Comparison of ENCODE assay signal across 8 cellular contexts in the genomic region with DNA sequence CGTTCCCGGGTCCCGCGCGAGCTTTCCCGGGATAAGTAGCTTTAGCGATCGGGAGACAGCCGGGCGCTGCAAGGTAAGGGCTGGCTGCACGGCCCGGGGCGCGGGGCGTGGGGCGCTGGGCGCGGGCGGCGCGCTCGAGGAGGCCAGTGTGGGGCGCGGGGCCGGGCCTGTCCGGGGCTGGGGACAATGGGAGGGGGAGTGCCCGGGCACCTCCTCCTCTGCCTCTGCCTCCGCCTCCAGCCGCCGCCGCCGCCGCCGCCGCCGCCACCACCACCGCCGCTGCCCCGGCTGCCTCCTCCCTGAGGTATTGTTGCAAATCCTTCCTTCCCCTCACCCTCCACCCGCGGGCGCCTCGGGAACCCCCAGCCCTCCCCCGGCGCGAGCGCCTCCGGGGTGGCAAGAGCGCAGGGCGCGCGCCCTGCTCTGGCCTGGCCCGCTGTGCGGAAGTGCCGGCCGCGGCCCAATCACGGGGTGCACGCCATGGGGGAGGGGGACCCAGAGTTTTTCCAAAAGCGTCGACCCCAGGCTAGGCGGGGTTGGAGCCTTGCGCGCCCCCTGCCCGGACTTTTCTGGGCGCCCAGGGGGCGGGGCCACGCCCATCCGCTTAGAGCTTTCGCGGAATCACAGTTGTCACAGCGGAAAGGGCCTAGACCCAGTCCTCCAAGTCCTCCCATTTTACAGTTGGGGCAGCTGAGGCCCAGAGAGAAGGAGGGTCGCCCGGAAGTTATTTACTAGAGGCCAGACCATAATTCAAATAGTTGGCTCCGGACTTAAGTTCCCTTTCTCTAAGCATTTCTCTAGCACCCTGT. TPM values are rescaled to one million over a fixed set of nuclear protein-coding genes. Genes with fewer than 3 reads are reported as not detected.
A peak's percentile ranks its signal among the peaks of the same experiment; 100 is the strongest.
DNase-seq lines count a peak whose midpoint lies in the region; ATAC-seq and TF ChIP-seq lines count a peak whose summit lies in the region.

A gene with protein sequence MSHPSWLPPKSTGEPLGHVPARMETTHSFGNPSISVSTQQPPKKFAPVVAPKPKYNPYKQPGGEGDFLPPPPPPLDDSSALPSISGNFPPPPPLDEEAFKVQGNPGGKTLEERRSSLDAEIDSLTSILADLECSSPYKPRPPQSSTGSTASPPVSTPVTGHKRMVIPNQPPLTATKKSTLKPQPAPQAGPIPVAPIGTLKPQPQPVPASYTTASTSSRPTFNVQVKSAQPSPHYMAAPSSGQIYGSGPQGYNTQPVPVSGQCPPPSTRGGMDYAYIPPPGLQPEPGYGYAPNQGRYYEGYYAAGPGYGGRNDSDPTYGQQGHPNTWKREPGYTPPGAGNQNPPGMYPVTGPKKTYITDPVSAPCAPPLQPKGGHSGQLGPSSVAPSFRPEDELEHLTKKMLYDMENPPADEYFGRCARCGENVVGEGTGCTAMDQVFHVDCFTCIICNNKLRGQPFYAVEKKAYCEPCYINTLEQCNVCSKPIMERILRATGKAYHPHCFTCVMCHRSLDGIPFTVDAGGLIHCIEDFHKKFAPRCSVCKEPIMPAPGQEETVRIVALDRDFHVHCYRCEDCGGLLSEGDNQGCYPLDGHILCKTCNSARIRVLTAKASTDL (plus strand): TSS at position 209 of the 809 bp plus-strand sequence. CDS start 251,964 bp downstream, outside the sequence.

- TF ChIP-seq CTCF in BJ (IDR thresholded peaks at IDR 0.05; ENCODE audit: insufficient read depth, low read depth, low read length) (no peak), RWPE1 (conservative IDR thresholded peaks at IDR 0.05; ENCODE audit: low read depth) (no peak), foreskin fibroblast (IDR thresholded peaks at IDR 0.05; ENCODE audit: low read depth, low read length) (no peak)

- no peaks in the 10 kb centered on the region for H3K9me3 ChIP-seq in neuron (ENCODE audit: low read length)
- no peaks in the 10 kb centered on the region for H3K9me3 ChIP-seq in stomach smooth muscle (ENCODE audit: control insufficient read depth in 2 of 2, low read length in 2 of 2)

- H3K27me3 ChIP-seq in BJ (ENCODE audit: control insufficient read depth, insufficient read depth, low read length) (no peaks in the 10 kb centered on the region), neuron (ENCODE audit: insufficient read depth, low read length) (no peaks in the 10 kb centered on the region), stomach smooth muscle (ENCODE audit: control insufficient read depth in 1 of 2, insufficient read depth in 2 of 2, low read length in 2 of 2) (no peaks in the 10 kb centered on the region)

- DNase-seq in BJ (ENCODE audit: low read depth) = no peak
- peak; percentile 42 for DNase-seq in GM19238 (ENCODE audit: insufficient read length, low spot score)
- DNase-seq in RWPE1 (ENCODE audit: low spot score) = peak; percentile 69
- peak; percentile 92 for DNase-seq in activated gamma-delta T cell (lab: John Stamatoyannopoulos, UW)
- peak; percentile 77 to 88 for DNase-seq in foreskin fibroblast

- CTCF ChIA-PET in BJ (lab: Yijun Ruan, JAX) (interaction anchor here (0.9 to 2.5 kb wide), 7 partner anchors 13 to 414 kb away, joined by 3 to 15 read pairs (median 4); no protein-coding TSS in a partner anchor), RWPE1 (lab: Yijun Ruan, JAX) (interaction anchor here (0.7 kb wide), 1 partner anchor 405 kb away, joined by 6 read pairs; no protein-coding TSS in a partner anchor)

- H3K36me3 ChIP-seq in BJ (ENCODE audit: control insufficient read depth, insufficient read depth, low read length) = no peaks in the 10 kb centered on the region
- H3K36me3 ChIP-seq in neuron (ENCODE audit: insufficient read depth, low read length) = no peaks in the 10 kb centered on the region
- peaks cover 0 to under 1% of the 10 kb centered on the region in 2 donors for H3K36me3 ChIP-seq in stomach smooth muscle (ENCODE audit: control insufficient read depth in 2 of 2, insufficient read depth in 2 of 2, low read length in 2 of 2)

- H3K4me1 ChIP-seq in neuron (ENCODE audit: insufficient read depth, low read length) (peaks cover 27% of the 10 kb centered on the region), stomach smooth muscle (ENCODE audit: control insufficient read depth, insufficient read depth, low read length) (peaks cover 53% of the 10 kb centered on the region)

- POLR2A ChIA-PET in BJ (lab: Charles Lee) = interaction anchor here (0.6 to 1.1 kb wide), 7 partner anchors 113 to 800 kb away, joined by 3 to 11 read pairs (median 7); partner anchors contain the start of gene BCL6
- POLR2A ChIA-PET in RWPE1 (lab: Yijun Ruan, JAX; ENCODE audit: low non-redundant PET) = no interaction called here

- H3K9ac ChIP-seq in stomach smooth muscle (ENCODE audit: low read length in 2 of 2) = peak within 1 kb of the TSS; percentile 96 to 99

- ATAC-seq in HG03432 (IDR thresholded peaks at IDR 0.05; ENCODE audit: unreplicated experiment) = peak; percentile 89

- H3K4me3 ChIP-seq in BJ (ENCODE audit: low read depth, low read length) (peak within 1 kb of the TSS; percentile 79), foreskin fibroblast (ENCODE audit: low read depth in 1 of 2, low read length in 2 of 2) (peak within 1 kb of the TSS; percentile 53 to 88), neuron (ENCODE audit: low read length) (peak within 1 kb of the TSS; percentile 80), stomach smooth muscle (ENCODE audit: low read length in 2 of 2) (peak within 1 kb of the TSS; percentile 94)

- peak within 1 kb of the TSS; percentile 89 for H2AFZ ChIP-seq in neuron (ENCODE audit: low read depth, low read length)

- H3K27ac ChIP-seq in RWPE1 (peak within 1 kb of the TSS; percentile 91), stomach smooth muscle (ENCODE audit: low read length) (peak within 1 kb of the TSS; percentile 100)

RNA-seq across cellular contexts. Expression of the gene that starts here (rescaled TPM):
- polyA plus RNA-seq in BJ (2011; rRNA removed) = 33.3 and 60.0 TPM in 2 replicates
- 312 and 333 TPM in 2 replicates for polyA minus RNA-seq in BJ (2011; rRNA and poly(A)+ RNA removed)
